ENCODE assay signal across 10 cellular contexts in genomic region chr2:226661789-226662545, GRCh38.
DNase-seq lines count a peak whose midpoint lies in the region; TF ChIP-seq lines count a peak whose summit lies in the region.
"Had no signal": no experiment of that assay in that cellular context is flagged by ENCODE, and none has a peak within 500 bp of the region (broad histone marks: within the 10 kb centered on the region; RNA-seq: fewer than 3 reads in every experiment).

No MANE protein-coding gene starts in this region.

- H3K27me3 ChIP-seq in adipocyte (replicated peaks; ENCODE audit: control insufficient read depth, insufficient read depth, low read length) (no peaks in the 10 kb centered on the region), right atrium auricular region (no peaks in the 10 kb centered on the region), stomach smooth muscle (ENCODE audit: control insufficient read depth in 1 of 2, insufficient read depth in 2 of 2, low read length in 2 of 2) (no peaks in the 10 kb centered on the region)

- CTCF ChIA-PET in activated naive CD4-positive, alpha-beta T cell treated with anti-CD3 and anti-CD28 coated beads, Interleukin-2, amount 10 ng/mL, durations not matched to agents 7 days and 5 days (lab: Charles Lee): no interaction called here

- H3K4me3 ChIP-seq in HFF-Myc (replicated peaks; ENCODE audit: low read depth, low read length) (no peak overlapping the region), adipocyte (ENCODE audit: low read length) (peak overlapping the region; percentile 55), right atrium auricular region (no peak overlapping the region), stomach smooth muscle (ENCODE audit: low read length in 2 of 2) (no peak overlapping the region)

- DNase-seq in HFF-Myc (ENCODE audit: extremely low read depth, low read depth) (peak; percentile 75), adipocyte (ENCODE audit: low read depth) (peak; percentile 73), right atrium auricular region (ENCODE audit: low spot score) (no peak), NCI-H1694 treated with DMSO at 0.1 percent for 48 hours (lab: John Stamatoyannopoulos, UW) (no peak), NCI-H82 (lab: John Stamatoyannopoulos, UW) (no peak)
- DNase-seq in activated naive CD4-positive, alpha-beta T cell treated with anti-CD3 and anti-CD28 coated beads, Interleukin-2, amount 10 ng/mL, durations not matched to agents 7 days and 5 days: no peak
- no peak for DNase-seq in activated naive CD4-positive, alpha-beta T cell treated with anti-CD3 and anti-CD28 coated beads, Interleukin-2, amount 50 U/mL, for 16 hours
- DNase-seq: NCI-H2171 treated with DMSO at 0.1 percent for 48 hours had no signal

- H3K27me3 Mint-ChIP-seq in activated naive CD4-positive, alpha-beta T cell treated with anti-CD3 and anti-CD28 coated beads, Interleukin-2, amount 10 ng/mL, durations not matched to agents 7 days and 5 days: peaks cover 11% of the 10 kb centered on the region

- H3K27ac ChIP-seq in right atrium auricular region: peak overlapping the region; percentile 57 to 88
- peak overlapping the region; percentile 32 for H3K27ac ChIP-seq in stomach smooth muscle (ENCODE audit: low read length)

- no peak overlapping the region for H3K27ac Mint-ChIP-seq in activated naive CD4-positive, alpha-beta T cell treated with anti-CD3 and anti-CD28 coated beads, Interleukin-2, amount 10 ng/mL, durations not matched to agents 7 days and 5 days
- H3K27ac Mint-ChIP-seq: stimulated activated memory B cell treated with anti-CD40 and anti-IgM and Interleukin-4, amounts not matched to agents 10 μg/mL and 1 μg/mL and 100 μg/mL, for 72 hours had no signal

- H3K4me1 ChIP-seq in adipocyte (ENCODE audit: control insufficient read depth, insufficient read depth, low read length) (peaks cover 38% of the 10 kb centered on the region), right atrium auricular region (peaks cover 0 to 37% of the 10 kb centered on the region in 2 donors), stomach smooth muscle (ENCODE audit: control insufficient read depth, insufficient read depth, low read length) (peaks cover 20% of the 10 kb centered on the region)

- H3K9me3 ChIP-seq in adipocyte (ENCODE audit: control insufficient read depth, low read length) (no peaks in the 10 kb centered on the region), right atrium auricular region (no peaks in the 10 kb centered on the region), stomach smooth muscle (ENCODE audit: control insufficient read depth in 2 of 2, low read length in 2 of 2) (no peaks in the 10 kb centered on the region)

- H3K9ac ChIP-seq in adipocyte (ENCODE audit: low read length) (peak overlapping the region; percentile 45), stomach smooth muscle (ENCODE audit: low read length in 2 of 2) (no peak overlapping the region)

- peaks cover 5% of the 10 kb centered on the region for H3K4me1 Mint-ChIP-seq in activated naive CD4-positive, alpha-beta T cell treated with anti-CD3 and anti-CD28 coated beads, Interleukin-2, amount 10 ng/mL, durations not matched to agents 7 days and 5 days
- H3K4me1 Mint-ChIP-seq: stimulated activated memory B cell treated with anti-CD40 and anti-IgM and Interleukin-4, amounts not matched to agents 10 μg/mL and 1 μg/mL and 100 μg/mL, for 72 hours had no signal

- no peaks in the 10 kb centered on the region for H3K36me3 ChIP-seq in adipocyte (ENCODE audit: control insufficient read depth, insufficient read depth, low read length, severe bottlenecking)
- no peaks in the 10 kb centered on the region for H3K36me3 ChIP-seq in right atrium auricular region
- H3K36me3 ChIP-seq in stomach smooth muscle (ENCODE audit: control insufficient read depth in 2 of 2, insufficient read depth in 2 of 2, low read length in 2 of 2): no peaks in the 10 kb centered on the region

- H3K4me3 Mint-ChIP-seq in activated naive CD4-positive, alpha-beta T cell treated with anti-CD3 and anti-CD28 coated beads, Interleukin-2, amount 10 ng/mL, durations not matched to agents 7 days and 5 days: no peak overlapping the region
- H3K4me3 Mint-ChIP-seq: stimulated activated memory B cell treated with anti-CD40 and anti-IgM and Interleukin-4, amounts not matched to agents 10 μg/mL and 1 μg/mL and 100 μg/mL, for 72 hours had no signal

- no peaks in the 10 kb centered on the region for H3K9me3 Mint-ChIP-seq in activated naive CD4-positive, alpha-beta T cell treated with anti-CD3 and anti-CD28 coated beads, Interleukin-2, amount 10 ng/mL, durations not matched to agents 7 days and 5 days
- H3K9me3 Mint-ChIP-seq: stimulated activated memory B cell treated with anti-CD40 and anti-IgM and Interleukin-4, amounts not matched to agents 10 μg/mL and 1 μg/mL and 100 μg/mL, for 72 hours had no signal

- no peaks in the 10 kb centered on the region for H3K36me3 Mint-ChIP-seq in activated naive CD4-positive, alpha-beta T cell treated with anti-CD3 and anti-CD28 coated beads, Interleukin-2, amount 10 ng/mL, durations not matched to agents 7 days and 5 days
- H3K36me3 Mint-ChIP-seq: stimulated activated memory B cell treated with anti-CD40 and anti-IgM and Interleukin-4, amounts not matched to agents 10 μg/mL and 1 μg/mL and 100 μg/mL, for 72 hours had no signal

- TF ChIP-seq CTCF in HFF-Myc (IDR thresholded peaks at IDR 0.05; ENCODE audit: low read depth, low read length, missing control alignments) (no peak), right atrium auricular region (IDR thresholded peaks at IDR 0.05) (no peak)

Comparison
In these comparisons a context has a peak if more than half of its experiments do, and no peak if none do; other contexts are left out.
1. DNase-seq: peak in HFF-Myc (single experiment) and adipocyte (single experiment); none in right atrium auricular region (single experiment), activated naive CD4-positive, alpha-beta T cell treated with anti-CD3 and anti-CD28 coated beads, Interleukin-2, amount 10 ng/mL, durations not matched to agents 7 days and 5 days (single experiment), NCI-H1694 treated with DMSO at 0.1 percent for 48 hours (single experiment), activated naive CD4-positive, alpha-beta T cell treated with anti-CD3 and anti-CD28 coated beads, Interleukin-2, amount 50 U/mL, for 16 hours (single experiment) and NCI-H82 (single experiment).